In the genomic region with DNA sequence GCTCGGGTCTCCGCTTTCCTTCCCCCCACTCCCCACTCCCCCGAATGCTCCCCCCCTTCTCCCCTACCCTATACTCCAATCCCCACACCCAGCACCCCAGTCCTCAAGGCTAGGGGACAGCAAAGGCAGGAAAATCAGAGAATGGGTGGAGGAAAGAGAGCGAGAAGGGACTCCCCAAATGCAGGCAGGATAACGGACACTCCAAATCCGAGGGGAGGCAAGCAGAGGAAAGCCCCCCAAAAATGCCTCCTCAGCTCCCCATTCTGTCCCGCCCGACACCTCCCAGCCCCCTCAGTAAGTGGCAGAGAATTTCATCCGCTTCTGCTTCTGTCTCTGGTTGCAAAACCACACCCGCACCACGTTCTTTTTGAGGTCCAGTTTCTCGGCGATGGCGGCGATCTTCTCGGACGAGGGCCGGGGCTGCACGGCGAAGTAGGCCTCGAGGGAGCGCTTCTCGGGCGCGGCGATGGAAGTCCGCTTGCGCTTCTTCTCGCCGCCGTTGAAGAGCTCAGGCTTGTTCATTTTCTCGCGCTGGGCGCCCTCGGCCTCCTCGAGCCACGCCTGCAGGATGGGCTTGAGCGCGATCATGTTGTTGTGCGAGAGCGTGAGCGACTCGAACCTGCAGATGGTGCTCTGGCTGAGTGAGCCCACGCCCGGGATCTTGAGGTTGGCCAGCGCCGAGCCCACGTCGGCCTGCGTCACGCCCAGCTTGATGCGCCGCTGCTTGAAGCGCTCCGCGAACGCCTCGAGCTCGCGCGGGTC, we compare ENCODE assay signal across 9 cellular contexts. TPM values are rescaled to one million over a fixed set of nuclear protein-coding genes. Genes with fewer than 3 reads are reported as not detected.
A peak's percentile ranks its signal among the peaks of the same experiment; 100 is the strongest.
DNase-seq lines count a peak whose midpoint lies in the region; ATAC-seq and TF ChIP-seq lines count a peak whose summit lies in the region.
"Had no signal": no experiment of that assay in that cellular context is flagged by ENCODE, and none has a peak within 500 bp of the region (broad histone marks: within the 10 kb centered on the region; RNA-seq: fewer than 3 reads in every experiment).

No MANE protein-coding gene starts in this region.

- H3K27me3 ChIP-seq in SJCRH30 (no peaks in the 10 kb centered on the region), psoas muscle (ENCODE audit: insufficient read depth in 3 of 3, low read length in 2 of 3) (peaks cover 0 to 91% (median 47%) of the 10 kb centered on the region in 3 donors)

- peaks cover 5% of the 10 kb centered on the region; the same call in 1 of the 2 replicates for H3K4me1 ChIP-seq in SJCRH30
- peaks cover 3% of the 10 kb centered on the region for H3K4me1 ChIP-seq in psoas muscle

- ATAC-seq in psoas muscle = no peak
- ATAC-seq in GM18867 (IDR thresholded peaks at IDR 0.05; ENCODE audit: unreplicated experiment) = no peak

- H3K4me3 ChIP-seq in SJCRH30 (peak overlapping the region; percentile 55), fibroblast of pulmonary artery (replicated peaks; ENCODE audit: low read depth, low read length) (no peak overlapping the region), psoas muscle (peak overlapping the region; percentile 16)

- H3K9me3 ChIP-seq in SJCRH30 (replicated peaks) (0 out of 2 replicates have a peak, but pooled peaks cover 4% of the 10 kb centered on the region), psoas muscle (no peaks in the 10 kb centered on the region)

- DNase-seq in NCI-H748 (lab: John Stamatoyannopoulos, UW; ENCODE audit: unreplicated experiment) (peak; percentile 67), NCI-H748 treated with DMSO at 0.1 percent for 48 hours (lab: John Stamatoyannopoulos, UW) (no peak), SJCRH30 (peak in 1 of 2 experiments; percentile 40), fibroblast of pulmonary artery (ENCODE audit: low read depth) (peak; percentile 33), psoas muscle (no peak), medulla oblongata (ENCODE audit: extremely low spot score) (no peak), kidney tubule cell (ENCODE audit: low spot score) (no peak)

- TF ChIP-seq CTCF in fibroblast of pulmonary artery (IDR thresholded peaks at IDR 0.05; ENCODE audit: low read length, missing control alignments) (no peak), psoas muscle (IDR thresholded peaks at IDR 0.05) (no peak)

- intact Hi-C loops in psoas muscle (cut with DNase I) = loop anchor here in 1 of 2 donors (10.0 kb wide), 1 partner anchor 53 kb away; a partner anchor contains a TSS

- H3K36me3 ChIP-seq in SJCRH30 = peaks cover 31% of the 10 kb centered on the region
- H3K36me3 ChIP-seq in psoas muscle (ENCODE audit: insufficient read depth in 1 of 2, low read depth in 1 of 2) = no peaks in the 10 kb centered on the region

- peak overlapping the region; percentile 49 for H3K27ac ChIP-seq in SJCRH30
- no peak overlapping the region for H3K27ac ChIP-seq in psoas muscle
- H3K27ac ChIP-seq: VCaP had no signal

- WGBS in psoas muscle, 3 donors = 53 to 60% (median 55%) methylated on average over 53 to 61 of the region's 61 CpGs

RNA-seq across cellular contexts. Expression of a gene that starts 2.0 kb away (rescaled TPM):
- total RNA-seq in SJCRH30 (2014; rRNA removed; shearing (Covaris generic)) = 77.8 and 97.0 TPM in 2 replicates
- 1 to 10 TPM in 1 of 4 donors, under 1 TPM in 3; 0.04 to 2.6 (median 0.50) TPM for total RNA-seq in psoas muscle
- under 1 TPM in 2 of 3 donors, not detected in 1; 0.06 to 0.12 TPM for polyA plus RNA-seq in psoas muscle

RNA-seq across cellular contexts. Expression of a gene that starts 57.6 kb away (rescaled TPM):
- 66.8 and 73.3 TPM in 2 replicates for total RNA-seq in SJCRH30 (2014; rRNA removed; shearing (Covaris generic))
- total RNA-seq in psoas muscle = 1 to 10 TPM; 4.3 to 5.7 (median 5.2) TPM
- polyA plus RNA-seq in psoas muscle = 10 to 100 TPM in 1 of 3 donors, 1 to 10 TPM in 2; 4.7 to 16.5 (median 5.0) TPM

Comparison
In these comparisons a context has a peak if more than half of its experiments do, and no peak if none do; other contexts are left out.
1. DNase-seq: peak in NCI-H748 (single experiment) and fibroblast of pulmonary artery (single experiment); none in NCI-H748 treated with DMSO at 0.1 percent for 48 hours (single experiment), psoas muscle (0 of 2), medulla oblongata (single experiment) and kidney tubule cell (single experiment).
2. RNA of a gene that starts 2.0 kb away (total RNA-seq): 77.8 to 97.0 TPM in SJCRH30; 0.04 to 2.6 TPM in psoas muscle; every median in the first group is over 10 times any median in the second.
3. RNA of a gene that starts 57.6 kb away (total RNA-seq): 66.8 to 73.3 TPM in SJCRH30; 4.3 to 5.7 TPM in psoas muscle; every median in the first group is over 10 times any median in the second.